8 cellular contexts compared by ENCODE assay signal in the genomic region with DNA sequence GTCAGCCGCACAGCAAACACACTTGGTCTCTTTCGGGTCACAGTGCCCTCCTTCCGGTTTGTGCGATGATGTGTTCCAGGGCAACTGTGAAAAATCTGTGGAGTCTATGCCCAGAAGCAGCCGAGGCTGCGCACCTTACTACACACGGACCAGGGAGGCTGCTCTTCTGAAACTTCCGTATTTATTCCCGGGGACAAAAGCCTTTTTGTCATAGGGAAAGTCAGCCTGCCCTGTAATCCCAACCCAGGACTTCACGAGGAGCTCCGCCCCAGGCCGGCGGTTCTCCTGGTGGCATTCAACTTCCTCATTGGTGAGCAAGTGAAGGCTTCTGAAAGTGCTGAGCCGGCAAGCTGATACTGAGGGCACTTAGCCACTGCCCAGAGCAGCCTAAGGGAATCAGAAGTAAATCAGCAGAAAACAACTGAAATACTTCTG.
DNase-seq lines count a peak whose midpoint lies in the region; ATAC-seq and TF ChIP-seq lines count a peak whose summit lies in the region.

No MANE protein-coding gene starts in this region.

- no peak for DNase-seq in activated CD4-positive, alpha-beta T cell treated with anti-CD3 and anti-CD28 coated beads, Interleukin-2, amount 10 ng/mL, durations not matched to agents 7 days and 5 days
- no peak for DNase-seq in activated CD4-positive, alpha-beta T cell treated with anti-CD3 and anti-CD28 coated beads, Interleukin-2, amount 50 U/mL, for 1 hour
- DNase-seq in NOMO-1 treated with DMSO at 0.1 percent for 48 hours (lab: John Stamatoyannopoulos, UW; ENCODE audit: unreplicated experiment) = peak; percentile 56
- DNase-seq in chondrocyte (ENCODE audit: low spot score) = no peak
- DNase-seq in mesothelial cell of epicardium (ENCODE audit: low spot score in 2 of 2, unreplicated experiment in 2 of 2) = no peak
- no peak for DNase-seq in ACHN

- H3K9me3 Mint-ChIP-seq in activated CD4-positive, alpha-beta T cell treated with anti-CD3 and anti-CD28 coated beads, Interleukin-2, amount 10 ng/mL, durations not matched to agents 7 days and 5 days = no peaks in the 10 kb centered on the region
- H3K9me3 Mint-ChIP-seq in chondrocyte (ENCODE audit: low read depth) (no peaks in the 10 kb centered on the region), mesothelial cell of epicardium (no peaks in the 10 kb centered on the region)

- peak overlapping the region; percentile 66 for H3K27ac Mint-ChIP-seq in activated CD4-positive, alpha-beta T cell treated with anti-CD3 and anti-CD28 coated beads, Interleukin-2, amount 10 ng/mL, durations not matched to agents 7 days and 5 days
- peak overlapping the region; percentile 89 for H3K27ac Mint-ChIP-seq in chondrocyte (ENCODE audit: unreplicated experiment)
- H3K27ac Mint-ChIP-seq in mesothelial cell of epicardium = peak overlapping the region; percentile 63

- no peak for ATAC-seq in HG03108 (IDR thresholded peaks at IDR 0.05; ENCODE audit: unreplicated experiment)
- ATAC-seq in HG03432 (IDR thresholded peaks at IDR 0.05; ENCODE audit: unreplicated experiment) = no peak

- CTCF ChIA-PET in activated CD4-positive, alpha-beta T cell treated with anti-CD3 and anti-CD28 coated beads, Interleukin-2, amount 10 ng/mL, durations not matched to agents 7 days and 5 days (lab: Charles Lee) = no interaction called here

- H3K36me3 Mint-ChIP-seq in activated CD4-positive, alpha-beta T cell treated with anti-CD3 and anti-CD28 coated beads, Interleukin-2, amount 10 ng/mL, durations not matched to agents 7 days and 5 days (ENCODE audit: low read depth) = no peaks in the 10 kb centered on the region
- H3K36me3 Mint-ChIP-seq in chondrocyte (ENCODE audit: low read depth) (no peaks in the 10 kb centered on the region), mesothelial cell of epicardium (no peaks in the 10 kb centered on the region)

- H3K4me1 Mint-ChIP-seq in activated CD4-positive, alpha-beta T cell treated with anti-CD3 and anti-CD28 coated beads, Interleukin-2, amount 10 ng/mL, durations not matched to agents 7 days and 5 days = peaks cover 16% of the 10 kb centered on the region
- H3K4me1 Mint-ChIP-seq in chondrocyte (ENCODE audit: low read depth) = peaks cover 62% of the 10 kb centered on the region
- peaks cover 44% of the 10 kb centered on the region for H3K4me1 Mint-ChIP-seq in mesothelial cell of epicardium

- H3K27me3 Mint-ChIP-seq in activated CD4-positive, alpha-beta T cell treated with anti-CD3 and anti-CD28 coated beads, Interleukin-2, amount 10 ng/mL, durations not matched to agents 7 days and 5 days = peaks cover 21% of the 10 kb centered on the region
- H3K27me3 Mint-ChIP-seq in chondrocyte (ENCODE audit: low read depth) (no peaks in the 10 kb centered on the region), mesothelial cell of epicardium (ENCODE audit: low read depth) (peaks cover 59% of the 10 kb centered on the region)

- in situ Hi-C loops in ACHN (cut with HindIII; ENCODE audit: low pct_ligation_motif_present, low pct_unique_long_range_greater_than_20kb, low sequenced_read_pairs) = no loop called here

- TF ChIP-seq CTCF in chondrocyte (IDR thresholded peaks at IDR 0.05) (no peak), mesothelial cell of epicardium (IDR thresholded peaks at IDR 0.05; ENCODE audit: unreplicated experiment) (no peak)

- H3K4me3 Mint-ChIP-seq in activated CD4-positive, alpha-beta T cell treated with anti-CD3 and anti-CD28 coated beads, Interleukin-2, amount 10 ng/mL, durations not matched to agents 7 days and 5 days = peak overlapping the region; percentile 31
- H3K4me3 Mint-ChIP-seq in chondrocyte (ENCODE audit: unreplicated experiment) (peak overlapping the region; percentile 39), mesothelial cell of epicardium (peak overlapping the region; percentile 5)

- POLR2A ChIA-PET in activated CD4-positive, alpha-beta T cell treated with anti-CD3 and anti-CD28 coated beads, Interleukin-2, amount 10 ng/mL, durations not matched to agents 7 days and 5 days (lab: Charles Lee) = no interaction called here
